In genomic region chr10:48509974-48510692, GRCh38 we compare ENCODE assay signal across 10 cellular contexts.
DNase-seq lines count a peak whose midpoint lies in the region; ATAC-seq and TF ChIP-seq lines count a peak whose summit lies in the region.
"Had no signal": no experiment of that assay in that cellular context is flagged by ENCODE, and none has a peak within 500 bp of the region (broad histone marks: within the 10 kb centered on the region; RNA-seq: fewer than 3 reads in every experiment).

No MANE protein-coding gene starts in this region.

- TF ChIP-seq CTCF in HCT116 (IDR thresholded peaks at IDR 0.05 in 2 of 3, conservative IDR thresholded peaks at IDR 0.05 in 1 of 3; ENCODE audit: borderline replicate concordance in 1 of 3, insufficient read depth in 1 of 3, low read depth in 2 of 3, low read length in 2 of 3) (peak in 2 of 3 experiments; percentile 11 to 27; a peak in 2 of 6 replicates), adrenal gland (IDR thresholded peaks at IDR 0.05) (peak in 4 of 6 experiments; percentile 9 to 25 (median 22))

- H3K9me3 ChIP-seq in HCT116 (ENCODE audit: control insufficient read depth in 1 of 2, insufficient read depth in 1 of 2, low read depth in 1 of 2, low read length in 2 of 2) (0 out of 4 replicates have a peak, but pooled peaks cover 0 to 3% of the 10 kb centered on the region in 2 experiments), adrenal gland (replicated peaks in 1 of 3) (no peaks in the 10 kb centered on the region)

- TF ChIP-seq POLR2A in HCT116 (IDR thresholded peaks at IDR 0.05; ENCODE audit: borderline replicate concordance, extremely low read depth, insufficient read depth, insufficient read length): no peak
- TF ChIP-seq POLR2A in adrenal gland (IDR thresholded peaks at IDR 0.05): no peak

- POLR2A ChIA-PET in HCT116 (lab: Charles Lee): no interaction called here

- ATAC-seq in HCT116: no peak
- ATAC-seq in GM21723 (IDR thresholded peaks at IDR 0.05; ENCODE audit: unreplicated experiment): no peak
- ATAC-seq in HG03520 (IDR thresholded peaks at IDR 0.05; ENCODE audit: unreplicated experiment): no peak

- no peaks in the 10 kb centered on the region for H3K79me2 ChIP-seq in HCT116 (ENCODE audit: insufficient read depth, low read length)

- RAD21 ChIA-PET in HCT116 (lab: Charles Lee; ENCODE audit: low non-redundant PET in 1 of 2, low total read pairs in 2 of 2, uncharacterized antibody in 2 of 2, unreplicated experiment in 2 of 2): no interaction called here

- DNase-seq in DMS114 treated with DMSO at 0.1 percent for 48 hours (lab: John Stamatoyannopoulos, UW; ENCODE audit: unreplicated experiment) (peak; percentile 8), HCT116 (ENCODE audit: low read depth, low spot score) (no peak), adrenal gland (peak in 3 of 7 donors; percentile 13 to 59 (median 20)), left kidney (ENCODE audit: low read depth, low spot score) (peak; percentile 46), dedifferentiated amniotic fluid mesenchymal stem cell (ENCODE audit: extremely low spot score) (no peak), NCI-H2196 treated with DMSO at 0.1 percent for 48 hours (lab: John Stamatoyannopoulos, UW; ENCODE audit: unreplicated experiment) (no peak)
- DNase-seq: activated CD4-positive, alpha-beta T cell treated with anti-CD3 and anti-CD28 coated beads for 1 hour; NCI-H2081 treated with DMSO at 0.1 percent for 48 hours had no signal

- H3K4me1 ChIP-seq in HCT116 (ENCODE audit: control insufficient read depth in 1 of 2, insufficient read depth in 2 of 2, low read length in 2 of 2) (peaks cover 5 to 15% of the 10 kb centered on the region in 2 experiments; a peak in 3 of 4 replicates), adrenal gland (replicated peaks in 1 of 2) (no peaks in the 10 kb centered on the region)

- no TSS peak for BruUV-seq in HCT116 (replicated peaks; lab: Mats Ljungman, UMichigan)

- intact Hi-C loops in HCT116 (cut with micrococcal nuclease): loop anchor here (5.0 kb wide), 1 partner anchor 293 kb away; no protein-coding TSS in a partner anchor
- intact Hi-C loops in adrenal gland (cut with DNase I): loop anchor here in 1 of 2 donors (10.0 kb wide), 1 partner anchor 145 kb away; no protein-coding TSS in a partner anchor

- H4K20me1 ChIP-seq in HCT116 (ENCODE audit: insufficient read depth): no peaks in the 10 kb centered on the region

- H2AFZ ChIP-seq in HCT116 (ENCODE audit: low read depth, low read length, poor library complexity, severe bottlenecking): no peak overlapping the region

- TF ChIP-seq RAD21 in HCT116 (IDR thresholded peaks at IDR 0.05; ENCODE audit: low read depth): peak; percentile 20; the same call in 1 of the 2 replicates

- H3K9me2 ChIP-seq in HCT116 (ENCODE audit: insufficient read depth): no peaks in the 10 kb centered on the region

- H3K9ac ChIP-seq in HCT116 (ENCODE audit: low read length): no peak overlapping the region

- H3K4me3 ChIP-seq in HCT116 (replicated peaks in 1 of 2; ENCODE audit: low read depth in 1 of 2, low read length in 2 of 2) (no peak overlapping the region), adrenal gland (no peak overlapping the region)

- H3K36me3 ChIP-seq in HCT116 (ENCODE audit: control insufficient read depth in 1 of 2, insufficient read depth in 2 of 2, low read length in 2 of 2): no peaks in the 10 kb centered on the region
- no peaks in the 10 kb centered on the region for H3K36me3 ChIP-seq in adrenal gland (replicated peaks in 1 of 2)

- H3K27ac ChIP-seq in HCT116 (ENCODE audit: low read depth, low read length): no peak overlapping the region
- H3K27ac ChIP-seq in adrenal gland: no peak overlapping the region

- no peak overlapping the region for H3K4me2 ChIP-seq in HCT116 (ENCODE audit: low read length)

- WGBS in adrenal gland, 4 donors: 83 to 88% (median 86%) methylated on average over 8 of the region's 8 CpGs

- CTCF ChIA-PET in HCT116 (lab: Charles Lee): no interaction called here

- H3K27me3 ChIP-seq in HCT116 (ENCODE audit: insufficient read depth, low read length): no peaks in the 10 kb centered on the region
- no peaks in the 10 kb centered on the region for H3K27me3 ChIP-seq in adrenal gland

TF ChIP-seq in HCT116, 20 proteins besides CTCF, POLR2A, EP300 and RAD21:
- TF ChIP-seq TCF7L2 (IDR thresholded peaks at IDR 0.05; ENCODE audit: borderline replicate concordance, extremely low read depth, insufficient read depth, insufficient read length): no peak
- no peak for TF ChIP-seq ZNF274 (IDR thresholded peaks at IDR 0.05; ENCODE audit: low read depth, low read length)
- TF ChIP-seq POLR2AphosphoS5 (IDR thresholded peaks at IDR 0.05; ENCODE audit: low read depth, low read length): no peak
- TF ChIP-seq EZH2phosphoT487 (IDR thresholded peaks at IDR 0.05; ENCODE audit: borderline replicate concordance): no peak
- no peak for TF ChIP-seq ZBTB33 (IDR thresholded peaks at IDR 0.05; ENCODE audit: extremely low read depth, insufficient replicate concordance, low read length)
- no peak for TF ChIP-seq EZH2 (IDR thresholded peaks at IDR 0.05)
- no peak for TF ChIP-seq ZFX (IDR thresholded peaks at IDR 0.05)
- TF ChIP-seq FOSL1 (IDR thresholded peaks at IDR 0.05; ENCODE audit: low read depth): no peak
- no peak for TF ChIP-seq SIN3A (IDR thresholded peaks at IDR 0.05; ENCODE audit: low read depth)
- no peak for TF ChIP-seq SRF (IDR thresholded peaks at IDR 0.05; ENCODE audit: low read depth)
- TF ChIP-seq REST (IDR thresholded peaks at IDR 0.05; ENCODE audit: low read depth): no peak
- TF ChIP-seq CEBPB (IDR thresholded peaks at IDR 0.05; ENCODE audit: low read depth): no peak
- TF ChIP-seq CBX3 (IDR thresholded peaks at IDR 0.05; ENCODE audit: low read depth): no peak

Comparison
In these comparisons a context has a peak if more than half of its experiments do, and no peak if none do; other contexts are left out.
1. DNase-seq: peak in DMS114 treated with DMSO at 0.1 percent for 48 hours (single experiment) and left kidney (single experiment); none in HCT116 (single experiment), dedifferentiated amniotic fluid mesenchymal stem cell (single experiment) and NCI-H2196 treated with DMSO at 0.1 percent for 48 hours (single experiment).